ENCODE assay signal across 8 cellular contexts in the genomic region with DNA sequence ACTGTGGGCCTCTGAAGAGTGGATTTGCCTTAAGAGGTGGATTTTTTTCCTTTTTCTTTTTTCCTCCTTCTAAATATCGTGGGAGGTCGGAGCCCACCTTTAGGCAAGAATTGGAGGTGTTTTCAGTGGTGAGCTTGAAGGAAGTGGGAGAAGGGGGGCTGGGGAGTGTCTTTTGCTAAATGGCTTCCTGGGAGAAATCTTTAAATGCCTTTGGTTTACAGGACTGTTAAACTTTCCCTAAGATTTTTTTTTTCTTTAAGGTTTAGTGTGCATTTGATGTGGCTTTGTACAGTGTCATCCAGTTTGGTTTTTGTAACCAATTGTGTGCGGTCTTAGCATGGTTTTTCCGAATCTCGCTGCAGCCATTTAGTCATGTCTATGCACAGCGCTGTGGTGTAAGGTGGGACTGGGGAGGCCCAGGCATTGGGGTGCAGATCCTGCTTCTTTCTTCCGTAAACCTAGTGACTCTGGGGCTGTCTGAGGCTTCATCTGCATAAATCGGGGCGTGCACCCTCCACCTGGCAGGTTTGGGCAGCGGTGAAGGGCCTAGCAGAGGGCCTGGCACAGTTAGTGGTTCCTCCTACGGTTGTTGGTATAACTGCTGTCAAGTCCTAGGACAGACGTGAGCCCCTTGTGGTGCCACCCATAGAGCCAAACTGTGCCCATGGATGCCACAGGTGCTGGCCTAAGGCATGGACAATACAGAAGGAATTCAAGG. TPM values are rescaled to one million over a fixed set of nuclear protein-coding genes. Genes with fewer than 3 reads are reported as not detected.
A peak's percentile ranks its signal among the peaks of the same experiment; 100 is the strongest.
DNase-seq lines count a peak whose midpoint lies in the region; ATAC-seq and TF ChIP-seq lines count a peak whose summit lies in the region.

No MANE protein-coding gene starts in this region.

- intact Hi-C loops in mammary epithelial cell (cut with micrococcal nuclease) = loop anchor here (2.0 kb wide), 1 partner anchor 14 kb away; no protein-coding TSS in a partner anchor

- DNase-seq in CD8-positive, alpha-beta memory T cell = peak; percentile 64 to 89 (median 80)
- DNase-seq in HT-29 (ENCODE audit: low spot score) = peak; percentile 19
- DNase-seq in WTC11 (ENCODE audit: low spot score) = peak; percentile 60
- DNase-seq in mammary epithelial cell = peak; percentile 76
- peak; percentile 67 for DNase-seq in stimulated activated CD8-positive, alpha-beta memory T cell treated with anti-CD3 and anti-CD28 coated beads, Interleukin-12 subunit alpha, Interleukin-12 subunit beta, amount 100 ng/mL, for 1 hour (ENCODE audit: low read depth)
- no peak for DNase-seq in globus pallidus (ENCODE audit: low spot score)

- H3K9me3 Mint-ChIP-seq in CD8-positive, alpha-beta memory T cell = no peaks in the 10 kb centered on the region
- H3K9me3 Mint-ChIP-seq in WTC11 = no peaks in the 10 kb centered on the region

- TF ChIP-seq CTCF in WTC11 (IDR thresholded peaks at IDR 0.05) (no peak), mammary epithelial cell (conservative IDR thresholded peaks at IDR 0.05 in 1 of 2, IDR thresholded peaks at IDR 0.05 in 1 of 2; ENCODE audit: extremely low read depth in 1 of 2, insufficient read depth in 1 of 2, low read depth in 1 of 2, low read length in 2 of 2) (peak in 1 of 2 donors; percentile 13), liver (IDR thresholded peaks at IDR 0.05; ENCODE audit: low read depth, low read length, missing input control) (no peak)

- BruUV-seq in mammary epithelial cell (replicated peaks; lab: Mats Ljungman, UMichigan) = no TSS peak

- no peaks in the 10 kb centered on the region for H3K27me3 ChIP-seq in CD8-positive, alpha-beta memory T cell (ENCODE audit: insufficient read depth, low read length, poor library complexity, severe bottlenecking)
- H3K27me3 ChIP-seq in mammary epithelial cell (ENCODE audit: insufficient read depth, low read length) (no peaks in the 10 kb centered on the region), liver (ENCODE audit: control insufficient read depth in 4 of 4, insufficient read depth in 4 of 4, low read length in 3 of 4) (no peaks in the 10 kb centered on the region)

- POLR2A ChIA-PET in CD8-positive, alpha-beta memory T cell (lab: Charles Lee) = interaction anchor here (0.6 to 1.0 kb wide), 3 partner anchors 12 to 22 kb away, joined by 3 to 10 read pairs (median 3); no protein-coding TSS in a partner anchor
- POLR2A ChIA-PET in WTC11 (lab: Charles Lee) = interaction anchor here (0.5 to 1.0 kb wide), 2 partner anchors 10 to 68 kb away, joined by 3 to 4 read pairs; no protein-coding TSS in a partner anchor

- dilution Hi-C loops in mammary epithelial cell (cut with HindIII; ENCODE audit: low sequenced_read_pairs) = no loop called here

- H3K9me3 ChIP-seq in CD8-positive, alpha-beta memory T cell (ENCODE audit: low read length) = no peaks in the 10 kb centered on the region
- H3K9me3 ChIP-seq in mammary epithelial cell (replicated peaks; ENCODE audit: insufficient read depth, low read length) (no peaks in the 10 kb centered on the region), liver (ENCODE audit: control insufficient read depth in 4 of 4, low read length in 3 of 4) (no peaks in the 10 kb centered on the region)

- peaks cover 0 to 7% of the 10 kb centered on the region in 2 donors for H3K27me3 Mint-ChIP-seq in CD8-positive, alpha-beta memory T cell
- H3K27me3 Mint-ChIP-seq in WTC11 (ENCODE audit: low read depth) = no peaks in the 10 kb centered on the region

- no peaks in the 10 kb centered on the region for H3K36me3 ChIP-seq in CD8-positive, alpha-beta memory T cell (ENCODE audit: insufficient read depth, low read length)
- no peaks in the 10 kb centered on the region for H3K36me3 ChIP-seq in mammary epithelial cell (ENCODE audit: insufficient read depth, low read length)
- no peaks in the 10 kb centered on the region for H3K36me3 ChIP-seq in liver (ENCODE audit: control insufficient read depth in 4 of 4, insufficient read depth in 3 of 4, low read depth in 1 of 4, low read length in 3 of 4)

- H3K4me1 Mint-ChIP-seq in CD8-positive, alpha-beta memory T cell = peaks cover 56 to 59% (median 58%) of the 10 kb centered on the region in 3 donors
- H3K4me1 Mint-ChIP-seq in WTC11 = peaks cover 63% of the 10 kb centered on the region

- H3K4me3 Mint-ChIP-seq in CD8-positive, alpha-beta memory T cell = peak overlapping the region; percentile 82 to 97 (median 92)
- H3K4me3 Mint-ChIP-seq in WTC11 = peak overlapping the region; percentile 92

- H3K9ac ChIP-seq in mammary epithelial cell (ENCODE audit: insufficient read depth, low read length) = peak overlapping the region; percentile 91
- peak overlapping the region; percentile 64 to 95 for H3K9ac ChIP-seq in liver (ENCODE audit: low read depth in 1 of 2, low read length in 2 of 2)

- peak overlapping the region; percentile 75 for H3K4me3 ChIP-seq in CD8-positive, alpha-beta memory T cell (ENCODE audit: low read length)
- H3K4me3 ChIP-seq in mammary epithelial cell (replicated peaks in 1 of 3; ENCODE audit: insufficient read depth in 1 of 3, low read depth in 2 of 3, low read length in 3 of 3) = peak overlapping the region; percentile 57 to 87 (median 60)
- peak overlapping the region; percentile 76 to 93 (median 76) for H3K4me3 ChIP-seq in liver (ENCODE audit: low read depth in 1 of 3, low read length in 3 of 3)

- H3K4me1 ChIP-seq in CD8-positive, alpha-beta memory T cell (ENCODE audit: insufficient read depth, low read length) = peaks cover 54% of the 10 kb centered on the region
- H3K4me1 ChIP-seq in mammary epithelial cell (ENCODE audit: insufficient read depth, low read length) (peaks cover 40% of the 10 kb centered on the region), liver (ENCODE audit: control insufficient read depth in 4 of 4, insufficient read depth in 4 of 4, low read length in 3 of 4) (peaks cover 20 to 59% (median 43%) of the 10 kb centered on the region in 4 donors)

- peak overlapping the region; percentile 90 to 99 (median 96) for H3K27ac Mint-ChIP-seq in CD8-positive, alpha-beta memory T cell
- peak overlapping the region; percentile 96 for H3K27ac Mint-ChIP-seq in WTC11

- peaks cover 58% of the 10 kb centered on the region for H3K79me2 ChIP-seq in mammary epithelial cell (ENCODE audit: insufficient read depth, low read length)

- in situ Hi-C loops in mammary epithelial cell (cut with MboI; ENCODE audit: low sequenced_read_pairs in 2 of 2) = no loop called here

- peak overlapping the region; percentile 66 for H3K4me2 ChIP-seq in mammary epithelial cell (ENCODE audit: insufficient read depth, low read depth, low read length)

- H3K36me3 Mint-ChIP-seq in CD8-positive, alpha-beta memory T cell = peaks cover 0 to 15% (median 0%) of the 10 kb centered on the region in 3 donors
- peaks cover 6% of the 10 kb centered on the region; the same call in 1 of the 2 replicates for H3K36me3 Mint-ChIP-seq in WTC11

- WGBS in mammary epithelial cell (ENCODE audit: low coverage, missing lambda C conversion rate) = 2% methylated on average over 12 of the region's 12 CpGs
- 2% methylated on average over 12 of the region's 12 CpGs for WGBS in liver

- H2AFZ ChIP-seq in mammary epithelial cell (ENCODE audit: low read depth, low read length) = no peak overlapping the region

- peaks cover 5% of the 10 kb centered on the region for H4K20me1 ChIP-seq in mammary epithelial cell (ENCODE audit: insufficient read depth, low read length)

- H3K27ac ChIP-seq in CD8-positive, alpha-beta memory T cell (ENCODE audit: low read depth, low read length) = peak overlapping the region; percentile 82
- H3K27ac ChIP-seq in mammary epithelial cell (ENCODE audit: insufficient read depth, low read depth, low read length) = peak overlapping the region; percentile 79
- H3K27ac ChIP-seq in liver (ENCODE audit: low read depth in 1 of 2, low read length in 2 of 2) = peak overlapping the region; percentile 77 to 85

- CTCF ChIA-PET in CD8-positive, alpha-beta memory T cell (lab: Charles Lee) = interaction anchor here (1.0 to 1.3 kb wide), 2 partner anchors 22 to 45 kb away, joined by 3 to 4 read pairs; no protein-coding TSS in a partner anchor
- CTCF ChIA-PET in WTC11 (lab: Charles Lee) (interaction anchor here (1.1 to 1.8 kb wide), 2 partner anchors 32 to 45 kb away, joined by 3 to 10 read pairs; no protein-coding TSS in a partner anchor), mammary epithelial cell (lab: Charles Lee; ENCODE audit: low non-redundant PET) (no interaction called here)

- ATAC-seq in WTC11 (peak; percentile 9), GM18868 (IDR thresholded peaks at IDR 0.05; ENCODE audit: unreplicated experiment) (no peak)

- TF ChIP-seq RAD21 in liver (IDR thresholded peaks at IDR 0.05) = no peak

TF ChIP-seq in liver, 16 proteins besides CTCF, POLR2A, EP300 and RAD21:
- no peak for TF ChIP-seq NR2F2 (IDR thresholded peaks at IDR 0.05)
- TF ChIP-seq, protein P1, sequence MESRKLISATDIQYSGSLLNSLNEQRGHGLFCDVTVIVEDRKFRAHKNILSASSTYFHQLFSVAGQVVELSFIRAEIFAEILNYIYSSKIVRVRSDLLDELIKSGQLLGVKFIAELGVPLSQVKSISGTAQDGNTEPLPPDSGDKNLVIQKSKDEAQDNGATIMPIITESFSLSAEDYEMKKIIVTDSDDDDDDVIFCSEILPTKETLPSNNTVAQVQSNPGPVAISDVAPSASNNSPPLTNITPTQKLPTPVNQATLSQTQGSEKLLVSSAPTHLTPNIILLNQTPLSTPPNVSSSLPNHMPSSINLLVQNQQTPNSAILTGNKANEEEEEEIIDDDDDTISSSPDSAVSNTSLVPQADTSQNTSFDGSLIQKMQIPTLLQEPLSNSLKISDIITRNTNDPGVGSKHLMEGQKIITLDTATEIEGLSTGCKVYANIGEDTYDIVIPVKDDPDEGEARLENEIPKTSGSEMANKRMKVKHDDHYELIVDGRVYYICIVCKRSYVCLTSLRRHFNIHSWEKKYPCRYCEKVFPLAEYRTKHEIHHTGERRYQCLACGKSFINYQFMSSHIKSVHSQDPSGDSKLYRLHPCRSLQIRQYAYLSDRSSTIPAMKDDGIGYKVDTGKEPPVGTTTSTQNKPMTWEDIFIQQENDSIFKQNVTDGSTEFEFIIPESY (IDR thresholded peaks at IDR 0.05) = no peak
- TF ChIP-seq RXRA (IDR thresholded peaks at IDR 0.05) = no peak

RNA-seq across cellular contexts. Expression of a gene that starts 1.3 kb away (rescaled TPM):
- total RNA-seq in CD8-positive, alpha-beta memory T cell = 100 to 1,000 TPM; 146 TPM
- polyA plus RNA-seq in CD8-positive, alpha-beta memory T cell = 42.1 TPM
- total RNA-seq in HT-29 (2014; rRNA removed; shearing (Covaris generic)) = 96.5 and 106 TPM in 2 replicates
- total RNA-seq in WTC11 (2021) = 272 to 314 TPM (median 311 TPM) in 3 replicates
- total RNA-seq in mammary epithelial cell = 100 to 1,000 TPM in 1 of 2 donors, 10 to 100 TPM in 1; 84.0 to 170 TPM
- polyA plus RNA-seq in mammary epithelial cell = 26.5 TPM
- 206 TPM for polyA minus RNA-seq in mammary epithelial cell
- 10 to 100 TPM; 29.3 to 44.3 TPM for total RNA-seq in liver
- polyA plus RNA-seq in liver = 10 to 100 TPM; 10.3 to 24.7 TPM
